In genomic region chr1:62435231-62436038, GRCh38 we compare ENCODE assay signal across 8 cellular contexts. TPM values are rescaled to one million over a fixed set of nuclear protein-coding genes. Genes with fewer than 3 reads are reported as not detected.
DNase-seq lines count a peak whose midpoint lies in the region; ATAC-seq and TF ChIP-seq lines count a peak whose summit lies in the region.

No MANE protein-coding gene starts in this region.

- H3K27me3 ChIP-seq in CD8-positive, alpha-beta T cell (ENCODE audit: insufficient read depth, low read length), result no peaks in the 10 kb centered on the region
- no peaks in the 10 kb centered on the region for H3K27me3 ChIP-seq in HL-60 (ENCODE audit: insufficient read depth, poor library complexity, severe bottlenecking)

- POLR2A ChIA-PET in CD8-positive, alpha-beta T cell (lab: Charles Lee), result interaction anchor here (0.6 to 1.9 kb wide), 5 partner anchors 12 to 1358 kb away, joined by 3 to 8 read pairs (median 4); partner anchors contain the start of gene ATG4C

- H3K36me3 ChIP-seq in CD8-positive, alpha-beta T cell (ENCODE audit: insufficient read depth, low read length), result peaks cover under 1% of the 10 kb centered on the region

- peak in 2 of 7 experiments; percentile 18 to 48 for DNase-seq in CD8-positive, alpha-beta T cell
- peak in 1 of 2 experiments; percentile 2 for DNase-seq in HL-60 (ENCODE audit: low read depth in 1 of 2, low spot score in 1 of 2)
- DNase-seq in activated naive CD8-positive, alpha-beta T cell treated with anti-CD3 and anti-CD28 coated beads, Interleukin-2, amount 50 U/mL, for 24 hours, result no peak
- no peak for DNase-seq in stimulated activated naive B cell treated with anti-CD40 and anti-IgM and Interleukin-4, amounts not matched to agents 10 μg/mL and 1 μg/mL and 100 μg/mL, for 72 hours
- DNase-seq in NCI-H1105 (lab: John Stamatoyannopoulos, UW), result no peak

- peak overlapping the region; percentile 96 for H3K27ac ChIP-seq in CD8-positive, alpha-beta T cell (ENCODE audit: low read depth, low read length)
- peak overlapping the region; percentile 100 for H3K27ac ChIP-seq in HL-60 (replicated peaks)

- peak; percentile 0 for ATAC-seq in CD8-positive, alpha-beta T cell
- ATAC-seq in activated naive CD8-positive, alpha-beta T cell treated with anti-CD3 and anti-CD28 coated beads, Interleukin-2, amount 50 U/mL, for 24 hours, result no peak
- ATAC-seq in stimulated activated naive B cell treated with anti-CD40 and anti-IgM and Interleukin-4, amounts not matched to agents 10 μg/mL and 1 μg/mL and 100 μg/mL, for 72 hours (replicated peaks), result no peak
- ATAC-seq in HG03175 (IDR thresholded peaks at IDR 0.05; ENCODE audit: unreplicated experiment) (no peak), HG03469 (IDR thresholded peaks at IDR 0.05; ENCODE audit: unreplicated experiment) (no peak)

- H3K27me3 Mint-ChIP-seq in CD8-positive, alpha-beta T cell (ENCODE audit: low read depth), result no peaks in the 10 kb centered on the region
- H3K27me3 Mint-ChIP-seq in activated naive CD8-positive, alpha-beta T cell treated with anti-CD3 and anti-CD28 coated beads, Interleukin-2, amount 50 U/mL, for 24 hours, result no peaks in the 10 kb centered on the region
- no peaks in the 10 kb centered on the region for H3K27me3 Mint-ChIP-seq in stimulated activated naive B cell treated with anti-CD40 and anti-IgM and Interleukin-4, amounts not matched to agents 10 μg/mL and 1 μg/mL and 100 μg/mL, for 72 hours

- peak overlapping the region; percentile 98 for H3K4me3 Mint-ChIP-seq in CD8-positive, alpha-beta T cell
- peak overlapping the region; percentile 90 for H3K4me3 Mint-ChIP-seq in activated naive CD8-positive, alpha-beta T cell treated with anti-CD3 and anti-CD28 coated beads, Interleukin-2, amount 50 U/mL, for 24 hours
- H3K4me3 Mint-ChIP-seq in stimulated activated naive B cell treated with anti-CD40 and anti-IgM and Interleukin-4, amounts not matched to agents 10 μg/mL and 1 μg/mL and 100 μg/mL, for 72 hours, result peak overlapping the region; percentile 94 to 98

- peaks cover 2% of the 10 kb centered on the region for H3K9me3 Mint-ChIP-seq in CD8-positive, alpha-beta T cell
- peaks cover 3% of the 10 kb centered on the region for H3K9me3 Mint-ChIP-seq in activated naive CD8-positive, alpha-beta T cell treated with anti-CD3 and anti-CD28 coated beads, Interleukin-2, amount 50 U/mL, for 24 hours
- H3K9me3 Mint-ChIP-seq in stimulated activated naive B cell treated with anti-CD40 and anti-IgM and Interleukin-4, amounts not matched to agents 10 μg/mL and 1 μg/mL and 100 μg/mL, for 72 hours, result peaks cover 2 to 6% of the 10 kb centered on the region in 2 donors

- peaks cover 30% of the 10 kb centered on the region for H3K4me1 Mint-ChIP-seq in CD8-positive, alpha-beta T cell (ENCODE audit: low read depth)
- peaks cover 36% of the 10 kb centered on the region for H3K4me1 Mint-ChIP-seq in activated naive CD8-positive, alpha-beta T cell treated with anti-CD3 and anti-CD28 coated beads, Interleukin-2, amount 50 U/mL, for 24 hours
- peaks cover 14 to 33% of the 10 kb centered on the region in 2 donors for H3K4me1 Mint-ChIP-seq in stimulated activated naive B cell treated with anti-CD40 and anti-IgM and Interleukin-4, amounts not matched to agents 10 μg/mL and 1 μg/mL and 100 μg/mL, for 72 hours

- peak overlapping the region; percentile 100 for H3K27ac Mint-ChIP-seq in CD8-positive, alpha-beta T cell
- peak overlapping the region; percentile 100 for H3K27ac Mint-ChIP-seq in activated naive CD8-positive, alpha-beta T cell treated with anti-CD3 and anti-CD28 coated beads, Interleukin-2, amount 50 U/mL, for 24 hours
- H3K27ac Mint-ChIP-seq in stimulated activated naive B cell treated with anti-CD40 and anti-IgM and Interleukin-4, amounts not matched to agents 10 μg/mL and 1 μg/mL and 100 μg/mL, for 72 hours, result peak overlapping the region; percentile 99

- intact Hi-C loops in CD8-positive, alpha-beta T cell (cut with DNase I, micrococcal nuclease), result loop anchor here (1.0 to 10.0 kb wide), 12 partner anchors 249 to 1361 kb away; partner anchors contain the start of genes ALG6 (in 2 of the 2), DOCK7 (in 2 of the 2), EFCAB7 (in 2 of the 2) and ITGB3BP (in 2 of the 2)

- H3K4me3 ChIP-seq in CD8-positive, alpha-beta T cell (ENCODE audit: low read depth, low read length), result peak overlapping the region; percentile 81
- H3K4me3 ChIP-seq in HL-60 (replicated peaks; ENCODE audit: insufficient read depth, low read length) (peak overlapping the region; percentile 54), iPS-18c (ENCODE audit: insufficient read depth, low read depth, low read length) (peak overlapping the region; percentile 94)

- TF ChIP-seq CTCF in CD8-positive, alpha-beta T cell (IDR thresholded peaks at IDR 0.05), result no peak
- no peak for TF ChIP-seq CTCF in HL-60 (IDR thresholded peaks at IDR 0.05; ENCODE audit: insufficient read depth, low read length)

- peaks cover 26% of the 10 kb centered on the region for H3K4me1 ChIP-seq in CD8-positive, alpha-beta T cell (ENCODE audit: insufficient read depth, low read length)

- H3K36me3 Mint-ChIP-seq in CD8-positive, alpha-beta T cell, result peaks cover 13% of the 10 kb centered on the region
- H3K36me3 Mint-ChIP-seq in activated naive CD8-positive, alpha-beta T cell treated with anti-CD3 and anti-CD28 coated beads, Interleukin-2, amount 50 U/mL, for 24 hours (ENCODE audit: low read depth), result peaks cover 15% of the 10 kb centered on the region
- peaks cover 7 to 18% of the 10 kb centered on the region in 2 donors for H3K36me3 Mint-ChIP-seq in stimulated activated naive B cell treated with anti-CD40 and anti-IgM and Interleukin-4, amounts not matched to agents 10 μg/mL and 1 μg/mL and 100 μg/mL, for 72 hours

- no peaks in the 10 kb centered on the region for H3K9me3 ChIP-seq in CD8-positive, alpha-beta T cell (ENCODE audit: low read length)
- H3K9me3 ChIP-seq in iPS-18c (ENCODE audit: control insufficient read depth, insufficient read depth, low read length), result no peaks in the 10 kb centered on the region

- CTCF ChIA-PET in CD8-positive, alpha-beta T cell (lab: Charles Lee), result interaction anchor here (1.3 kb wide), 1 partner anchor 28 kb away, joined by 4 read pairs; no protein-coding TSS in a partner anchor

RNA-seq across cellular contexts. Expression of gene USP1, which starts 1.4 kb away (rescaled TPM):
- total RNA-seq in CD8-positive, alpha-beta T cell, result 10 to 100 TPM; 23.1 to 23.7 TPM
